21 cellular contexts compared by ENCODE assay signal in genomic region chr11:33944693-33945424, GRCh38. TPM values are rescaled to one million over a fixed set of nuclear protein-coding genes. Genes with fewer than 3 reads are reported as not detected.
"Had no signal": no experiment of that assay in that cellular context is flagged by ENCODE, and none has a peak within 500 bp of the region (broad histone marks: within the 10 kb centered on the region; RNA-seq: fewer than 3 reads in every experiment).

No MANE protein-coding gene starts in this region.

- H3K4me3 ChIP-seq: coronary artery, gastrocnemius medialis, heart right ventricle, neural progenitor cell, ovary, tibial artery, upper lobe of left lung, uterus had no signal

- H3K27ac ChIP-seq: coronary artery, gastrocnemius medialis, heart right ventricle, neural progenitor cell, ovary, tibial artery, upper lobe of left lung, uterus had no signal

- H2AFZ ChIP-seq: neural progenitor cell had no signal

- H3K36me3 Mint-ChIP-seq: natural killer cell treated with Interleukin-12 subunit alpha and Interleukin-12 subunit beta and Interleukin-15 and Interleukin-18, amount 100 ng/mL, for 72 hours; neural progenitor cell had no signal

- ATAC-seq: esophagus mucosa; gastrocnemius medialis; heart right ventricle; left lobe of liver; natural killer cell treated with Interleukin-12 subunit alpha and Interleukin-12 subunit beta and Interleukin-15 and Interleukin-18, amount 100 ng/mL, for 72 hours; right cardiac atrium; stimulated activated naive CD8-positive, alpha-beta T cell treated with anti-CD3 and anti-CD28 coated beads, Interleukin-15, Interleukin-2, amounts not matched to agents 100 U/mL and 50 U/mL, for 24 hours had no signal

- DNase-seq: effector CD4-positive, alpha-beta T cell; gastrocnemius medialis; heart right ventricle; hypothalamus; islet precursor cell; mammary epithelial cell; midbrain; nucleus accumbens; ovary; right cardiac atrium; small intestine; stimulated activated CD4-positive, alpha-beta T cell treated with anti-CD3 and anti-CD28 coated beads, Interleukin-12 subunit alpha, Interleukin-12 subunit beta, amount 100 ng/mL, for 4 hours; stimulated activated naive CD8-positive, alpha-beta T cell treated with anti-CD3 and anti-CD28 coated beads, Interleukin-15, Interleukin-2, amounts not matched to agents 100 U/mL and 50 U/mL, for 24 hours; tibial artery; upper lobe of left lung; uterus had no signal

- H3K4me3 Mint-ChIP-seq: natural killer cell treated with Interleukin-12 subunit alpha and Interleukin-12 subunit beta and Interleukin-15 and Interleukin-18, amount 100 ng/mL, for 72 hours; neural progenitor cell had no signal

- H3K27ac Mint-ChIP-seq: natural killer cell treated with Interleukin-12 subunit alpha and Interleukin-12 subunit beta and Interleukin-15 and Interleukin-18, amount 100 ng/mL, for 72 hours; neural progenitor cell had no signal

- H3K4me2 ChIP-seq: neural progenitor cell had no signal

- H3K9ac ChIP-seq: neural progenitor cell had no signal

- H3K9me3 Mint-ChIP-seq: natural killer cell treated with Interleukin-12 subunit alpha and Interleukin-12 subunit beta and Interleukin-15 and Interleukin-18, amount 100 ng/mL, for 72 hours; neural progenitor cell had no signal

- H3K27me3 ChIP-seq: gastrocnemius medialis, heart right ventricle, neural progenitor cell, ovary, tibial artery, upper lobe of left lung, uterus had no signal

- H3K36me3 ChIP-seq: gastrocnemius medialis, heart right ventricle, neural progenitor cell, ovary, tibial artery, upper lobe of left lung, uterus had no signal

- H3K4me1 ChIP-seq: uterus had no signal

- H3K9me3 ChIP-seq: gastrocnemius medialis, heart right ventricle, ovary, tibial artery, upper lobe of left lung, uterus had no signal

RNA-seq across cellular contexts. Expression of gene LMO2, which starts 53.0 kb away (rescaled TPM):
- total RNA-seq: natural killer cell treated with Interleukin-12 subunit alpha and Interleukin-12 subunit beta and Interleukin-15 and Interleukin-18, amount 100 ng/mL, for 72 hours had no signal
